Comparison of ENCODE assay signal across 9 cellular contexts in the genomic region with DNA sequence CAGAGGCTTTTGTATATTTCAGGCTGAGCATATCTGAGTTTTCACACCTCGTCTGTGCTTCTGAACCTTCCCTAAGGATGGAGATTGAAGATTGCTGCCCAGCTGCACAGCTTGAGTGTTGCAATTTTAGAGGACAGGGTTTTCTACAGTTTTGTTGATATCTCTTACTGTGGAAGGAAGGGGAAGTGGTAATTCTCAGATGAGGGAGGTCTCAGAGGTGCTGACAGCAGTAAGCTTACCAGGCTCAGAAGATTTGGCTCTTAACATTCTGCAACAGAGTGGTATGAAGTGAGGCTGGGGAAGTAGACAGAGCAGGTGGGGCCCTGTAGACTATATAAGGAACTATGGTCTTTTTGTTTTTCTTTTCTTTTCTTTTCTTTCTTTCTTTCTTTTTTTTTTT. TPM values are rescaled to one million over a fixed set of nuclear protein-coding genes. Genes with fewer than 3 reads are reported as not detected.
A peak's percentile ranks its signal among the peaks of the same experiment; 100 is the strongest.
DNase-seq lines count a peak whose midpoint lies in the region; ATAC-seq and TF ChIP-seq lines count a peak whose summit lies in the region.
"Had no signal": no experiment of that assay in that cellular context is flagged by ENCODE, and none has a peak within 500 bp of the region (broad histone marks: within the 10 kb centered on the region; RNA-seq: fewer than 3 reads in every experiment).

No MANE protein-coding gene starts in this region.

- peak; percentile 37 for DNase-seq in DND-41
- no peak for DNase-seq in T-helper 2 cell treated with Interferon-gamma antibody and Interleukin-4, amounts not matched to agents 5 μg/mL and 100 μg/mL, for 36 hours (ENCODE audit: low spot score)
- peak; percentile 49 for DNase-seq in hepatocyte (ENCODE audit: low spot score)
- DNase-seq in NCI-H526 (lab: John Stamatoyannopoulos, UW) = no peak
- DNase-seq in dedifferentiated amniotic fluid mesenchymal stem cell (ENCODE audit: extremely low spot score) = no peak
- no peak for DNase-seq in mesothelial cell of epicardium (ENCODE audit: low spot score in 2 of 2, unreplicated experiment in 2 of 2)
- no peak for DNase-seq in DMS 273 treated with DMSO at 0.1 percent for 48 hours (lab: John Stamatoyannopoulos, UW)
- DNase-seq: NCI-H774 had no signal

- no peaks in the 10 kb centered on the region for H3K9me2 ChIP-seq in hepatocyte (replicated peaks; ENCODE audit: insufficient read depth)

- H3K36me3 Mint-ChIP-seq in T-helper 2 cell treated with Interferon-gamma antibody and Interleukin-4, amounts not matched to agents 5 μg/mL and 100 μg/mL, for 36 hours (ENCODE audit: low read depth) = peaks cover 2% of the 10 kb centered on the region
- peaks cover 1% of the 10 kb centered on the region for H3K36me3 Mint-ChIP-seq in mesothelial cell of epicardium

- no peaks in the 10 kb centered on the region for H4K20me1 ChIP-seq in DND-41 (ENCODE audit: insufficient read depth, low read length)
- no peaks in the 10 kb centered on the region for H4K20me1 ChIP-seq in hepatocyte (ENCODE audit: insufficient read depth, poor library complexity, severe bottlenecking)

- no peak for TF ChIP-seq CTCF in DND-41 (IDR thresholded peaks at IDR 0.05; ENCODE audit: borderline replicate concordance, extremely low read depth, low read length, poor library complexity, severe bottlenecking)
- no peak for TF ChIP-seq CTCF in hepatocyte (IDR thresholded peaks at IDR 0.05; ENCODE audit: poor library complexity)
- no peak for TF ChIP-seq CTCF in mesothelial cell of epicardium (IDR thresholded peaks at IDR 0.05; ENCODE audit: unreplicated experiment)

- H3K4me2 ChIP-seq in DND-41 (ENCODE audit: insufficient read depth, low read length) = no peak overlapping the region
- no peak overlapping the region for H3K4me2 ChIP-seq in hepatocyte

- H2AFZ ChIP-seq in DND-41 (ENCODE audit: low read depth, low read length) (no peak overlapping the region), hepatocyte (no peak overlapping the region)

- peak overlapping the region; percentile 84 for H3K27ac Mint-ChIP-seq in T-helper 2 cell treated with Interferon-gamma antibody and Interleukin-4, amounts not matched to agents 5 μg/mL and 100 μg/mL, for 36 hours
- no peak overlapping the region for H3K27ac Mint-ChIP-seq in mesothelial cell of epicardium

- H3K4me1 ChIP-seq in DND-41 (ENCODE audit: insufficient read depth, low read length) (peaks cover 14% of the 10 kb centered on the region), hepatocyte (ENCODE audit: insufficient read depth) (no peaks in the 10 kb centered on the region)

- H3K27ac ChIP-seq in DND-41 (ENCODE audit: low read length) = no peak overlapping the region
- no peak overlapping the region for H3K27ac ChIP-seq in hepatocyte

- no peaks in the 10 kb centered on the region for H3K79me2 ChIP-seq in DND-41 (ENCODE audit: insufficient read depth, low read length)
- no peaks in the 10 kb centered on the region for H3K79me2 ChIP-seq in hepatocyte

- H3K4me3 ChIP-seq in DND-41 (ENCODE audit: low read depth in 1 of 2, low read length in 2 of 2) (no peak overlapping the region), hepatocyte (no peak overlapping the region)

- H3K36me3 ChIP-seq in DND-41 (ENCODE audit: insufficient read depth, low read length) (no peaks in the 10 kb centered on the region), hepatocyte (replicated peaks; ENCODE audit: insufficient read depth, low read depth) (no peaks in the 10 kb centered on the region)

- WGBS in hepatocyte (ENCODE audit: low lambda C conversion rate, missing lambda C conversion rate) = 47% methylated on average over 1 of the region's 1 CpG

- H3K4me3 Mint-ChIP-seq in T-helper 2 cell treated with Interferon-gamma antibody and Interleukin-4, amounts not matched to agents 5 μg/mL and 100 μg/mL, for 36 hours = peak overlapping the region; percentile 64
- H3K4me3 Mint-ChIP-seq in mesothelial cell of epicardium = no peak overlapping the region

- no peaks in the 10 kb centered on the region for H3K9me3 Mint-ChIP-seq in T-helper 2 cell treated with Interferon-gamma antibody and Interleukin-4, amounts not matched to agents 5 μg/mL and 100 μg/mL, for 36 hours
- H3K9me3 Mint-ChIP-seq in mesothelial cell of epicardium = no peaks in the 10 kb centered on the region

- H3K27me3 Mint-ChIP-seq in T-helper 2 cell treated with Interferon-gamma antibody and Interleukin-4, amounts not matched to agents 5 μg/mL and 100 μg/mL, for 36 hours (ENCODE audit: low read depth) = no peaks in the 10 kb centered on the region
- peaks cover 27% of the 10 kb centered on the region for H3K27me3 Mint-ChIP-seq in mesothelial cell of epicardium (ENCODE audit: low read depth)

- H3K9ac ChIP-seq in DND-41 (ENCODE audit: low read depth, low read length) = no peak overlapping the region

- H3K27me3 ChIP-seq in DND-41 (ENCODE audit: insufficient read depth, low read length, poor library complexity) (no peaks in the 10 kb centered on the region), hepatocyte (no peaks in the 10 kb centered on the region)

- no peaks in the 10 kb centered on the region for H3K9me3 ChIP-seq in DND-41 (ENCODE audit: insufficient read depth, low read length, severe bottlenecking)
- H3K9me3 ChIP-seq in hepatocyte (ENCODE audit: low read depth) = no peaks in the 10 kb centered on the region

- H3K4me1 Mint-ChIP-seq in T-helper 2 cell treated with Interferon-gamma antibody and Interleukin-4, amounts not matched to agents 5 μg/mL and 100 μg/mL, for 36 hours (ENCODE audit: low read depth) = peaks cover 44% of the 10 kb centered on the region
- H3K4me1 Mint-ChIP-seq in mesothelial cell of epicardium = no peaks in the 10 kb centered on the region

- ATAC-seq in DND-41 (ENCODE audit: insufficient read depth, low read depth) = peak; percentile 93
- ATAC-seq in HG03108 (IDR thresholded peaks at IDR 0.05; ENCODE audit: unreplicated experiment) = peak; percentile 49

RNA-seq across cellular contexts. Expression of a gene that starts 45.8 kb away (rescaled TPM):
- total RNA-seq in hepatocyte (41.0 and 50.1 TPM in 2 replicates), mesothelial cell of epicardium (77.4 to 81.3 TPM (median 77.7 TPM) in 3 replicates)
- polyA plus RNA-seq in hepatocyte = 55.8 and 56.1 TPM in 2 replicates

RNA-seq across cellular contexts. Expression of a gene that starts 50.6 kb away (rescaled TPM):
- total RNA-seq in hepatocyte (30.2 and 33.0 TPM in 2 replicates), mesothelial cell of epicardium (54.6 to 58.5 TPM (median 57.2 TPM) in 3 replicates)
- 34.6 and 47.7 TPM in 2 replicates for polyA plus RNA-seq in hepatocyte

Comparison
In these comparisons a context has a peak if more than half of its experiments do, and no peak if none do; other contexts are left out.
1. DNase-seq: peak in DND-41 (single experiment) and hepatocyte (single experiment); none in T-helper 2 cell treated with Interferon-gamma antibody and Interleukin-4, amounts not matched to agents 5 μg/mL and 100 μg/mL, for 36 hours (single experiment), NCI-H526 (0 of 2), dedifferentiated amniotic fluid mesenchymal stem cell (single experiment), mesothelial cell of epicardium (0 of 2) and DMS 273 treated with DMSO at 0.1 percent for 48 hours (single experiment).